In genomic region chr14:24296341-24297157, GRCh38 we compare ENCODE assay signal across 1 cellular context.
TF ChIP-seq lines count a peak whose summit lies in the region.

No MANE protein-coding gene starts in this region.

TF ChIP-seq in HepG2, 621 proteins besides CTCF, POLR2A, EP300 and RAD21 (continues in another document):
- TF ChIP-seq ZBTB20 (CRISPR knock-in tag; IDR thresholded peaks at IDR 0.05; ENCODE audit: borderline replicate concordance, low read depth) (peak; percentile 72; the same call in 1 of the 2 replicates), DR1 (CRISPR knock-in tag; IDR thresholded peaks at IDR 0.05) (no peak), ZEB1 (IDR thresholded peaks at IDR 0.05; ENCODE audit: insufficient replicate concordance, low read depth) (no peak), NCOR1 (IDR thresholded peaks at IDR 0.05; ENCODE audit: borderline replicate concordance, low read length) (no peak), DNMT1 (CRISPR knock-in tag; IDR thresholded peaks at IDR 0.05) (no peak), ISX (CRISPR knock-in tag; conservative IDR thresholded peaks at IDR 0.05) (no peak), CBX1 (IDR thresholded peaks at IDR 0.05; ENCODE audit: low read depth) (no peak), HNF4G (IDR thresholded peaks at IDR 0.05; ENCODE audit: borderline replicate concordance, low read depth, low read length) (no peak), HNF4G (CRISPR knock-in tag; IDR thresholded peaks at IDR 0.05; ENCODE audit: borderline replicate concordance, low read depth) (no peak), ZNF33A (CRISPR knock-in tag; IDR thresholded peaks at IDR 0.05; ENCODE audit: borderline replicate concordance) (no peak), ZBTB25 (CRISPR knock-in tag; IDR thresholded peaks at IDR 0.05) (peak; percentile 76; the same call in 1 of the 2 replicates), RFXAP (CRISPR knock-in tag; IDR thresholded peaks at IDR 0.05; ENCODE audit: borderline replicate concordance) (no peak), TRIM24 (CRISPR knock-in tag; IDR thresholded peaks at IDR 0.05) (no peak), ZNF34 (CRISPR knock-in tag; IDR thresholded peaks at IDR 0.05; ENCODE audit: borderline replicate concordance) (no peak; the same call in 1 of the 2 replicates), FOXK1 (CRISPR knock-in tag; IDR thresholded peaks at IDR 0.05; ENCODE audit: borderline replicate concordance, low read depth) (0 out of 2 replicates have a peak, but pooled peaks have one; percentile 62), ZFP82 (CRISPR knock-in tag; IDR thresholded peaks at IDR 0.05; ENCODE audit: borderline replicate concordance) (no peak), RFX5 (IDR thresholded peaks at IDR 0.05; ENCODE audit: low read depth, low read length) (no peak), ARNTL (CRISPR knock-in tag; IDR thresholded peaks at IDR 0.05) (no peak), PAF1 (CRISPR knock-in tag; IDR thresholded peaks at IDR 0.05) (no peak; the same call in 1 of the 2 replicates), ZNF10 (CRISPR knock-in tag; IDR thresholded peaks at IDR 0.05; ENCODE audit: borderline replicate concordance, low read depth) (no peak), TOPORS (CRISPR knock-in tag; IDR thresholded peaks at IDR 0.05) (no peak; the same call in 1 of the 2 replicates), FIP1L1 (IDR thresholded peaks at IDR 0.05; ENCODE audit: borderline replicate concordance, insufficient read depth, low read depth, low read length) (no peak), MEIS2 (CRISPR knock-in tag; IDR thresholded peaks at IDR 0.05) (no peak), ZNF746 (CRISPR knock-in tag; IDR thresholded peaks at IDR 0.05) (no peak), THYN1 (CRISPR knock-in tag; IDR thresholded peaks at IDR 0.05; ENCODE audit: borderline replicate concordance, low read depth) (no peak), ZNF605 (CRISPR knock-in tag; IDR thresholded peaks at IDR 0.05) (no peak), CHCHD3 (CRISPR knock-in tag; IDR thresholded peaks at IDR 0.05) (no peak), ZNF569 (CRISPR knock-in tag; IDR thresholded peaks at IDR 0.05; ENCODE audit: borderline replicate concordance) (no peak), SMC3 (IDR thresholded peaks at IDR 0.05; ENCODE audit: low read length) (peak; percentile 99), ZNF441 (CRISPR knock-in tag; IDR thresholded peaks at IDR 0.05; ENCODE audit: borderline replicate concordance) (no peak), IKZF5 (CRISPR knock-in tag; IDR thresholded peaks at IDR 0.05) (peak; percentile 84)
- TF ChIP-seq, protein P1, sequence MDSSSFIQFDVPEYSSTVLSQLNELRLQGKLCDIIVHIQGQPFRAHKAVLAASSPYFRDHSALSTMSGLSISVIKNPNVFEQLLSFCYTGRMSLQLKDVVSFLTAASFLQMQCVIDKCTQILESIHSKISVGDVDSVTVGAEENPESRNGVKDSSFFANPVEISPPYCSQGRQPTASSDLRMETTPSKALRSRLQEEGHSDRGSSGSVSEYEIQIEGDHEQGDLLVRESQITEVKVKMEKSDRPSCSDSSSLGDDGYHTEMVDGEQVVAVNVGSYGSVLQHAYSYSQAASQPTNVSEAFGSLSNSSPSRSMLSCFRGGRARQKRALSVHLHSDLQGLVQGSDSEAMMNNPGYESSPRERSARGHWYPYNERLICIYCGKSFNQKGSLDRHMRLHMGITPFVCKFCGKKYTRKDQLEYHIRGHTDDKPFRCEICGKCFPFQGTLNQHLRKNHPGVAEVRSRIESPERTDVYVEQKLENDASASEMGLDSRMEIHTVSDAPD (CRISPR knock-in tag; IDR thresholded peaks at IDR 0.05) = no peak
- TF ChIP-seq, protein P2, sequence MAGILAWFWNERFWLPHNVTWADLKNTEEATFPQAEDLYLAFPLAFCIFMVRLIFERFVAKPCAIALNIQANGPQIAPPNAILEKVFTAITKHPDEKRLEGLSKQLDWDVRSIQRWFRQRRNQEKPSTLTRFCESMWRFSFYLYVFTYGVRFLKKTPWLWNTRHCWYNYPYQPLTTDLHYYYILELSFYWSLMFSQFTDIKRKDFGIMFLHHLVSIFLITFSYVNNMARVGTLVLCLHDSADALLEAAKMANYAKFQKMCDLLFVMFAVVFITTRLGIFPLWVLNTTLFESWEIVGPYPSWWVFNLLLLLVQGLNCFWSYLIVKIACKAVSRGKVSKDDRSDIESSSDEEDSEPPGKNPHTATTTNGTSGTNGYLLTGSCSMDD (CRISPR knock-in tag; IDR thresholded peaks at IDR 0.05) = no peak
- TF ChIP-seq, protein P3, sequence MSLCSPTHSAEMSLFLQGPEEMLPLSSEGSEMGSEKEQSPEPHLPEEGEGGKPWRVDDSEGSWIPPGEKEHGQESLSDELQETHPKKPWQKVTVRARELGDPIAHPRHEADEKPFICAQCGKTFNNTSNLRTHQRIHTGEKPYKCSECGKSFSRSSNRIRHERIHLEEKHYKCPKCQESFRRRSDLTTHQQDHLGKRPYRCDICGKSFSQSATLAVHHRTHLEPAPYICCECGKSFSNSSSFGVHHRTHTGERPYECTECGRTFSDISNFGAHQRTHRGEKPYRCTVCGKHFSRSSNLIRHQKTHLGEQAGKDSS (CRISPR knock-in tag; IDR thresholded peaks at IDR 0.05; ENCODE audit: borderline replicate concordance, low read depth) = peak; percentile 80; the same call in 1 of the 2 replicates
- TF ChIP-seq, protein P4, sequence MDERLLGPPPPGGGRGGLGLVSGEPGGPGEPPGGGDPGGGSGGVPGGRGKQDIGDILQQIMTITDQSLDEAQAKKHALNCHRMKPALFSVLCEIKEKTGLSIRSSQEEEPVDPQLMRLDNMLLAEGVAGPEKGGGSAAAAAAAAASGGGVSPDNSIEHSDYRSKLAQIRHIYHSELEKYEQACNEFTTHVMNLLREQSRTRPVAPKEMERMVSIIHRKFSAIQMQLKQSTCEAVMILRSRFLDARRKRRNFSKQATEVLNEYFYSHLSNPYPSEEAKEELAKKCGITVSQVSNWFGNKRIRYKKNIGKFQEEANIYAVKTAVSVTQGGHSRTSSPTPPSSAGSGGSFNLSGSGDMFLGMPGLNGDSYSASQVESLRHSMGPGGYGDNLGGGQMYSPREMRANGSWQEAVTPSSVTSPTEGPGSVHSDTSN (CRISPR knock-in tag; IDR thresholded peaks at IDR 0.05) = no peak
- TF ChIP-seq, protein P5, sequence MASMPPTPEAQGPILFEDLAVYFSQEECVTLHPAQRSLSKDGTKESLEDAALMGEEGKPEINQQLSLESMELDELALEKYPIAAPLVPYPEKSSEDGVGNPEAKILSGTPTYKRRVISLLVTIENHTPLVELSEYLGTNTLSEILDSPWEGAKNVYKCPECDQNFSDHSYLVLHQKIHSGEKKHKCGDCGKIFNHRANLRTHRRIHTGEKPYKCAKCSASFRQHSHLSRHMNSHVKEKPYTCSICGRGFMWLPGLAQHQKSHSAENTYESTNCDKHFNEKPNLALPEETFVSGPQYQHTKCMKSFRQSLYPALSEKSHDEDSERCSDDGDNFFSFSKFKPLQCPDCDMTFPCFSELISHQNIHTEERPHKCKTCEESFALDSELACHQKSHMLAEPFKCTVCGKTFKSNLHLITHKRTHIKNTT (CRISPR knock-in tag; IDR thresholded peaks at IDR 0.05) = no peak
- TF ChIP-seq, protein P6, sequence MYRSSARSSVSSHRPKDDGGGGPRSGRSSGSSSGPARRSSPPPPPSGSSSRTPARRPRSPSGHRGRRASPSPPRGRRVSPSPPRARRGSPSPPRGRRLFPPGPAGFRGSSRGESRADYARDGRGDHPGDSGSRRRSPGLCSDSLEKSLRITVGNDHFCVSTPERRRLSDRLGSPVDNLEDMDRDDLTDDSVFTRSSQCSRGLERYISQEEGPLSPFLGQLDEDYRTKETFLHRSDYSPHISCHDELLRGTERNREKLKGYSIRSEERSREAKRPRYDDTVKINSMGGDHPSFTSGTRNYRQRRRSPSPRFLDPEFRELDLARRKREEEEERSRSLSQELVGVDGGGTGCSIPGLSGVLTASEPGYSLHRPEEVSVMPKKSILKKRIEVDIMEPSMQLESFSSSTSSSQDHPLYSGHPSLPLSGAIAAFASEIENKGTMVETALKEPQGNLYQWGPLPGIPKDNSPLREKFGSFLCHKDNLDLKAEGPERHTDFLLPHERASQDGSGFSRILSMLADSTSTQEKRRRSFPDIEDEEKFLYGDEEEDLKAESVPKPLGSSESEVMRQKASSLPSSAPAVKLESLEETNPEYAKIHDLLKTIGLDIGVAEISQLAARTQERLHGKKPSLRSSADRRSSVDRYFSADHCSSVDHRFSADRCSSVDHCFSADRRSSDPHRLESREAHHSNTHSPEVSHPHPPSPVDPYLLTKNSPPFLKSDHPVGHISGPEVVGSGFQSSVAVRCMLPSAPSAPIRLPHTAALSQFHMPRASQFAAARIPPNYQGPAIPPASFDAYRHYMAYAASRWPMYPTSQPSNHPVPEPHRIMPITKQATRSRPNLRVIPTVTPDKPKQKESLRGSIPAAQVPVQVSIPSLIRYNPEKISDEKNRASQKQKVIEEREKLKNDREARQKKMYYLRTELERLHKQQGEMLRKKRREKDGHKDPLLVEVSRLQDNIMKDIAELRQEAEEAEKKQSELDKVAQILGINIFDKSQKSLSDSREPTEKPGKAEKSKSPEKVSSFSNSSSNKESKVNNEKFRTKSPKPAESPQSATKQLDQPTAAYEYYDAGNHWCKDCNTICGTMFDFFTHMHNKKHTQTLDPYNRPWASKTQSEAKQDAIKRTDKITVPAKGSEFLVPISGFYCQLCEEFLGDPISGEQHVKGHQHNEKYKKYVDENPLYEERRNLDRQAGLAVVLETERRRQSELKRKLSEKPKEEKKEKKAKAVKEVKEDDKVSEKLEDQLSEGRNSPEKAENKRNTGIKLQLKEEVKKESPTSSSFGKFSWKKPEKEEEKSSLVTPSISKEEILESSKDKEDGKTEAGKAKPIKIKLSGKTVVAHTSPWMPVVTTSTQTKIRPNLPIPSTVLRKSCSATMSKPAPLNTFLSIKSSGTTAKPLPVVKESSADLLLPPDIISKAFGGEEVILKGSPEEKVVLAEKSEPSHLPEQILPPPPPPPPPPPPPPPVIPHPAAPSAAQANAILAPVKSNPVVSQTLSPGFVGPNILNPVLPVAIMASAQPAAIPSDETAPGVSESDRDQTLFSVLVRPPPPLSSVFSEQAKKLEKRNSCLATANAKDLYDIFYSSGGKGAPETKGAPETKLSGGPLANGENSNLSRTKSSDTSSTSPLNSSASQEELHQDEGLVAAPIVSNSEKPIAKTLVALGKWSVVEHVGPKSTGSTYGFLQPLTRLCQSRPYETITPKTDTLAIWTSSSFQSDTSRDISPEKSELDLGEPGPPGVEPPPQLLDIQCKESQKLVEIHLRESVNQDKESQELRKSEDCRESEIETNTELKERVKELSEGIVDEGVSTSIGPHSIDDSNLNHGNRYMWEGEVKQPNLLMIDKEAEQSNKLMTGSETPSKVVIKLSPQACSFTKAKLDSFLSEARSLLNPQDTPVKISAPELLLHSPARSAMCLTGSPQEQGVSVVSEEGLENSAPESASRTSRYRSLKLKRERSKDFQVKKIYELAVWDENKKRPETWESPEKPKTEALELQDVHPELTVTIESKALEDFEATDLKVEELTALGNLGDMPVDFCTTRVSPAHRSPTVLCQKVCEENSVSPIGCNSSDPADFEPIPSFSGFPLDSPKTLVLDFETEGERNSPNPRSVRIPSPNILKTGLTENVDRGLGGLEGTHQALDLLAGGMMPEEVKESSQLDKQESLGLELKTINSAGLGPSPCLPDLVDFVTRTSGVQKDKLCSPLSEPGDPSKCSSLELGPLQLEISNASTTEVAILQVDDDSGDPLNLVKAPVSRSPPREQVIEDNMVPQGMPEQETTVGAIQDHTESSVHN (CRISPR knock-in tag; IDR thresholded peaks at IDR 0.05) = no peak; the same call in none of the 2 replicates
- TF ChIP-seq, protein P7, sequence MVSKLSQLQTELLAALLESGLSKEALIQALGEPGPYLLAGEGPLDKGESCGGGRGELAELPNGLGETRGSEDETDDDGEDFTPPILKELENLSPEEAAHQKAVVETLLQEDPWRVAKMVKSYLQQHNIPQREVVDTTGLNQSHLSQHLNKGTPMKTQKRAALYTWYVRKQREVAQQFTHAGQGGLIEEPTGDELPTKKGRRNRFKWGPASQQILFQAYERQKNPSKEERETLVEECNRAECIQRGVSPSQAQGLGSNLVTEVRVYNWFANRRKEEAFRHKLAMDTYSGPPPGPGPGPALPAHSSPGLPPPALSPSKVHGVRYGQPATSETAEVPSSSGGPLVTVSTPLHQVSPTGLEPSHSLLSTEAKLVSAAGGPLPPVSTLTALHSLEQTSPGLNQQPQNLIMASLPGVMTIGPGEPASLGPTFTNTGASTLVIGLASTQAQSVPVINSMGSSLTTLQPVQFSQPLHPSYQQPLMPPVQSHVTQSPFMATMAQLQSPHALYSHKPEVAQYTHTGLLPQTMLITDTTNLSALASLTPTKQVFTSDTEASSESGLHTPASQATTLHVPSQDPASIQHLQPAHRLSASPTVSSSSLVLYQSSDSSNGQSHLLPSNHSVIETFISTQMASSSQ (IDR thresholded peaks at IDR 0.05; ENCODE audit: low read depth) = no peak
- TF ChIP-seq, protein P7 (CRISPR knock-in tag; IDR thresholded peaks at IDR 0.05; ENCODE audit: borderline replicate concordance) = peak; percentile 38; the same call in 1 of the 2 replicates
- TF ChIP-seq, protein P8, sequence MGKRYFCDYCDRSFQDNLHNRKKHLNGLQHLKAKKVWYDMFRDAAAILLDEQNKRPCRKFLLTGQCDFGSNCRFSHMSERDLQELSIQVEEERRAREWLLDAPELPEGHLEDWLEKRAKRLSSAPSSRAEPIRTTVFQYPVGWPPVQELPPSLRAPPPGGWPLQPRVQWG (CRISPR knock-in tag; IDR thresholded peaks at IDR 0.05; ENCODE audit: borderline replicate concordance, low read depth) = no peak
